ENCODE assay signal across 15 cellular contexts in the genomic region with DNA sequence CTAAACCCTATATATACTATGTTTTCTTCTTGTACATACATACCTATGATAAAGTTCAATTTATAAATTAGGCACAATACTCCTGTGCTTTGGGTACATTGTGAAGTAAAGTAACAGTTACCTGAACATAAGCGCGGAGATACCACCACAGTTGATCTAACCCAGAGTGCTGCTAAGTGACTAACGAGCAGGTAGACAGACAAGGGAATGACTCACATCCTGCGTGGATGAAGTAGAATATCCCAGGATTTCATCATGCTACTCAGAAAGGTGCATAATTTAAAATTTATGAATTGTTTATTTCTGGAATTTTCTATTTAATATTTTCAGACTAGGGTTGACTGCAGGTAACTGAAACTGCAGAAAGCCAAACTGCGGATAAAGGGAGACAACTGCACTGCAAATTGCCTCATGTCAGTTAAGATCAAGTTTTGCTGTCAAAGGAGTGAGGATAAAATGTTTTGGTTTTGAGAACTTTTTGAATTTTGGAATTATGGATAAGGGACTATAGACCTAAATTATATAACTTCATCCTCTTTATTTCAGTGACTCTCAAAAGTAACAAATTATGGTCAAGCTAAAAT. TPM values are rescaled to one million over a fixed set of nuclear protein-coding genes. Genes with fewer than 3 reads are reported as not detected.
A peak's percentile ranks its signal among the peaks of the same experiment; 100 is the strongest.
DNase-seq lines count a peak whose midpoint lies in the region; ATAC-seq lines count a peak whose summit lies in the region.
"Had no signal": no experiment of that assay in that cellular context is flagged by ENCODE, and none has a peak within 500 bp of the region (broad histone marks: within the 10 kb centered on the region; RNA-seq: fewer than 3 reads in every experiment).

No MANE protein-coding gene starts in this region.

- H3K36me3 Mint-ChIP-seq in activated naive CD4-positive, alpha-beta T cell treated with anti-CD3 and anti-CD28 coated beads for 36 hours (ENCODE audit: low read depth), result peaks cover 19% of the 10 kb centered on the region

- DNase-seq in activated naive CD4-positive, alpha-beta T cell treated with anti-CD3 and anti-CD28 coated beads for 36 hours, result no peak
- no peak for DNase-seq in activated naive CD4-positive, alpha-beta T cell (lab: John Stamatoyannopoulos, UW)
- peak; percentile 29 for DNase-seq in RPMI7951 (ENCODE audit: low read depth)
- peak; percentile 52 for DNase-seq in epithelial cell of prostate (ENCODE audit: low read depth, low spot score)
- peak; percentile 72 for DNase-seq in renal cortical epithelial cell (ENCODE audit: low read depth)
- no peak for DNase-seq in NCI-H2081 (lab: John Stamatoyannopoulos, UW)
- no peak for DNase-seq in HuH-7 (ENCODE audit: low spot score)
- DNase-seq: CD8-positive, alpha-beta memory T cell; glutamatergic neuron; immature natural killer cell; right cardiac atrium; stimulated activated CD4-positive, alpha-beta T cell treated with anti-CD3 and anti-CD28 coated beads, Interleukin-1b, Interleukin-23, amount 100 ng/mL, for 48 hours; stimulated activated CD8-positive, alpha-beta memory T cell treated with anti-CD3 and anti-CD28 coated beads, Interleukin-4, amount 100 ng/mL, for 48 hours had no signal

- peaks cover 19% of the 10 kb centered on the region for H3K4me1 Mint-ChIP-seq in activated naive CD4-positive, alpha-beta T cell treated with anti-CD3 and anti-CD28 coated beads for 36 hours (ENCODE audit: low read depth)

- no peak overlapping the region for H3K4me3 Mint-ChIP-seq in activated naive CD4-positive, alpha-beta T cell treated with anti-CD3 and anti-CD28 coated beads for 36 hours
- H3K4me3 Mint-ChIP-seq: CD8-positive, alpha-beta memory T cell; immature natural killer cell had no signal

- intact Hi-C loops in activated naive CD4-positive, alpha-beta T cell treated with anti-CD3 and anti-CD28 coated beads for 36 hours (cut with micrococcal nuclease), result no loop called here

- H3K27ac ChIP-seq in epithelial cell of prostate, result peak overlapping the region; percentile 93
- H3K27ac ChIP-seq: neutrophil had no signal

- ATAC-seq in HG03457 (IDR thresholded peaks at IDR 0.05; ENCODE audit: unreplicated experiment), result no peak
- ATAC-seq: right cardiac atrium had no signal

- CTCF ChIA-PET in activated naive CD4-positive, alpha-beta T cell treated with anti-CD3 and anti-CD28 coated beads for 36 hours (lab: Charles Lee), result no interaction called here

- no peaks in the 10 kb centered on the region for H3K9me3 Mint-ChIP-seq in activated naive CD4-positive, alpha-beta T cell treated with anti-CD3 and anti-CD28 coated beads for 36 hours
- H3K9me3 Mint-ChIP-seq: CD8-positive, alpha-beta memory T cell; immature natural killer cell had no signal

- no peaks in the 10 kb centered on the region for H3K27me3 Mint-ChIP-seq in activated naive CD4-positive, alpha-beta T cell treated with anti-CD3 and anti-CD28 coated beads for 36 hours (ENCODE audit: low read depth)
- H3K27me3 Mint-ChIP-seq: CD8-positive, alpha-beta memory T cell had no signal

- peak overlapping the region; percentile 50 for H3K27ac Mint-ChIP-seq in activated naive CD4-positive, alpha-beta T cell treated with anti-CD3 and anti-CD28 coated beads for 36 hours
- H3K27ac Mint-ChIP-seq: immature natural killer cell had no signal

RNA-seq across cellular contexts. Expression of a gene that starts 14.4 kb away (rescaled TPM):
- 1 to 10 TPM; 3.8 to 4.2 TPM for total RNA-seq in activated naive CD4-positive, alpha-beta T cell treated with anti-CD3 and anti-CD28 coated beads for 36 hours
- 22.2 and 29.7 TPM in 2 replicates for total RNA-seq in RPMI7951 (2014; rRNA removed; shearing (Covaris generic))
- total RNA-seq in renal cortical epithelial cell, result 7.6 and 25.4 TPM in 2 replicates

RNA-seq across cellular contexts. Expression of a gene that starts 15.5 kb away (rescaled TPM):
- 1 to 10 TPM; 4.9 to 5.2 TPM for total RNA-seq in activated naive CD4-positive, alpha-beta T cell treated with anti-CD3 and anti-CD28 coated beads for 36 hours
- 3.7 and 4.7 TPM in 2 replicates for total RNA-seq in RPMI7951 (2014; rRNA removed; shearing (Covaris generic))
- 2.8 and 7.1 TPM in 2 replicates for total RNA-seq in renal cortical epithelial cell

Comparison
In these comparisons a context has a peak if more than half of its experiments do, and no peak if none do; other contexts are left out.
1. DNase-seq: peak in RPMI7951 (single experiment), epithelial cell of prostate (single experiment) and renal cortical epithelial cell (single experiment); none in activated naive CD4-positive, alpha-beta T cell treated with anti-CD3 and anti-CD28 coated beads for 36 hours (single experiment), activated naive CD4-positive, alpha-beta T cell (0 of 4), NCI-H2081 (0 of 2) and HuH-7 (single experiment).